In the genomic region with DNA sequence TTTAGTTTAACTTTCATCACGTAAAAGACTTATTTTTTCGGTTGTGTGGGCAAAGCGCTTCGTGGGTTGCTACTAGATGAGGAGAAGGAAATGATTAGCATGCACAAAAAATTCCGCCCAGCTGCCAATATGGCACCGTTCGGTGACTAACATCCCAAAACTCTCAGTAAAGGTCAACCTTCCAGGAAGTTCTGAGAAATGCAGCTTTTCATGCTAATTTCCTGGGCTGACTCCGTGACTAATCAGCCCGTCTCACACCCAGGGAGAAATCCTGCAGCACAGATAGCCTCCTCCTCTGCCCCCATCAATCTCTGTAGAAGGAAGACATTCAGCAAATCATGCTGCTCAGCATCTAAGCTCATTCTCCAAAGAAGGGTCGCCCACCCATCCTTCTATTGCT, we compare ENCODE assay signal across 12 cellular contexts. TPM values are rescaled to one million over a fixed set of nuclear protein-coding genes. Genes with fewer than 3 reads are reported as not detected.
A peak's percentile ranks its signal among the peaks of the same experiment; 100 is the strongest.
DNase-seq lines count a peak whose midpoint lies in the region; ATAC-seq, FAIRE-seq and TF ChIP-seq lines count a peak whose summit lies in the region.
"Had no signal": no experiment of that assay in that cellular context is flagged by ENCODE, and none has a peak within 500 bp of the region (broad histone marks: within the 10 kb centered on the region; RNA-seq: fewer than 3 reads in every experiment).

No MANE protein-coding gene starts in this region.

- H3K4me2 ChIP-seq in OCI-LY7 (ENCODE audit: low read length): no peak overlapping the region

- TF ChIP-seq CTCF in mucosa of descending colon (IDR thresholded peaks at IDR 0.05): no peak
- TF ChIP-seq CTCF in OCI-LY7 (conservative IDR thresholded peaks at IDR 0.05; ENCODE audit: low read length): no peak

- no peaks in the 10 kb centered on the region for H4K20me1 ChIP-seq in OCI-LY7 (ENCODE audit: insufficient read depth, low read length)

- H3K9me3 ChIP-seq in mucosa of descending colon (no peaks in the 10 kb centered on the region), OCI-LY7 (ENCODE audit: low read length) (no peaks in the 10 kb centered on the region)
- H3K9me3 ChIP-seq: upper lobe of right lung had no signal

- intact Hi-C loops in mucosa of descending colon (cut with DNase I, micrococcal nuclease) (no loop called here), OCI-LY7 (cut with micrococcal nuclease; ENCODE audit: unreplicated experiment) (no loop called here)

- no peaks in the 10 kb centered on the region for H3K9me2 ChIP-seq in OCI-LY7 (ENCODE audit: insufficient read depth, low read length)

- peaks cover 26% of the 10 kb centered on the region for H3K4me1 ChIP-seq in ACC112 (ENCODE audit: control insufficient read depth, insufficient read depth, low read length, unreplicated experiment)
- H3K4me1 ChIP-seq in mucosa of descending colon (ENCODE audit: low read depth): no peaks in the 10 kb centered on the region
- H3K4me1 ChIP-seq in OCI-LY7 (ENCODE audit: insufficient read depth, low read length, poor library complexity, severe bottlenecking): peaks cover 7% of the 10 kb centered on the region
- H3K4me1 ChIP-seq: upper lobe of right lung had no signal

- H3K79me2 ChIP-seq in ACC112 (ENCODE audit: control insufficient read depth, insufficient read depth, low read length, unreplicated experiment) (no peaks in the 10 kb centered on the region), OCI-LY7 (ENCODE audit: insufficient read depth, low read depth, low read length) (no peaks in the 10 kb centered on the region)

- H2AFZ ChIP-seq in ACC112 (ENCODE audit: low read length, unreplicated experiment) (peak overlapping the region; percentile 33), OCI-LY7 (ENCODE audit: low read length) (no peak overlapping the region)

- H3K4me3 ChIP-seq in ACC112 (ENCODE audit: low read depth, low read length) (peak overlapping the region; percentile 46; the same call in 1 of the 2 replicates), mucosa of descending colon (no peak overlapping the region), OCI-LY7 (ENCODE audit: low read depth, low read length, poor library complexity, severe bottlenecking) (no peak overlapping the region)
- H3K4me3 ChIP-seq: lung, upper lobe of right lung had no signal

- ATAC-seq in mucosa of descending colon: peak; percentile 47
- no peak for ATAC-seq in GM19455 (IDR thresholded peaks at IDR 0.05; ENCODE audit: unreplicated experiment)
- ATAC-seq: upper lobe of right lung had no signal

- DNase-seq in HTR-8/SVneo (ENCODE audit: insufficient read length, low spot score): peak; percentile 84
- peak; percentile 95 for DNase-seq in astrocyte of the hippocampus (ENCODE audit: low read depth, low spot score)
- DNase-seq in mucosa of descending colon: no peak
- DNase-seq in NCI-H1930 (lab: John Stamatoyannopoulos, UW): no peak
- no peak for DNase-seq in OCI-LY7 (ENCODE audit: low spot score)
- DNase-seq in NCI-H526 treated with DMSO at 0.1 percent for 48 hours (lab: John Stamatoyannopoulos, UW): no peak
- DNase-seq: GOT3 had no signal

- BruUV-seq in OCI-LY7 (replicated peaks; lab: Mats Ljungman, UMichigan): no TSS peak

- no peak for FAIRE-seq in HTR-8/SVneo (lab: Jason Lieb, UNC)

- H3K36me3 ChIP-seq in ACC112 (ENCODE audit: insufficient read depth, low read length) (0 out of 2 replicates have a peak, but pooled peaks cover 4% of the 10 kb centered on the region), mucosa of descending colon (ENCODE audit: low read depth) (no peaks in the 10 kb centered on the region), OCI-LY7 (ENCODE audit: insufficient read depth, low read length) (no peaks in the 10 kb centered on the region)

- POLR2A ChIA-PET in OCI-LY7 (lab: Charles Lee): no interaction called here

- peak overlapping the region; percentile 88 for H3K27ac ChIP-seq in ACC112 (ENCODE audit: low read depth, low read length)
- H3K27ac ChIP-seq in OCI-LY7 (ENCODE audit: low read depth, low read length, poor library complexity, severe bottlenecking): no peak overlapping the region
- H3K27ac ChIP-seq: upper lobe of right lung had no signal

- H3K27me3 ChIP-seq in ACC112 (ENCODE audit: insufficient read depth, low read length): no peaks in the 10 kb centered on the region
- H3K27me3 ChIP-seq: upper lobe of right lung had no signal

- CTCF ChIA-PET in OCI-LY7 (lab: Charles Lee; ENCODE audit: unreplicated experiment): no interaction called here

RNA-seq across cellular contexts. Expression of gene TMCO4, which starts 34.1 kb away (rescaled TPM):
- total RNA-seq in mucosa of descending colon (10 to 100 TPM; 27.9 to 42.8 (median 31.9) TPM), OCI-LY7 (2022) (7.8 and 8.1 TPM in 2 replicates)
- total RNA-seq in OCI-LY7 (2014; rRNA removed; shearing (Covaris generic)): 0.31 and 1.2 TPM in 2 replicates

RNA-seq across cellular contexts. Expression of gene RNF186, which starts 49.5 kb away (rescaled TPM):
- total RNA-seq in mucosa of descending colon (10 to 100 TPM; 15.1 to 42.6 (median 41.0) TPM), OCI-LY7 (2022) (not detected in 2 replicates)
- total RNA-seq in OCI-LY7 (2014; rRNA removed; shearing (Covaris generic)): not detected in 2 replicates
- total RNA-seq: G401, lung, upper lobe of right lung had no signal

Comparison
In these comparisons a context has a peak if more than half of its experiments do, and no peak if none do; other contexts are left out.
1. DNase-seq: peak in HTR-8/SVneo (single experiment) and astrocyte of the hippocampus (single experiment); none in mucosa of descending colon (0 of 3), NCI-H1930 (0 of 2), OCI-LY7 (single experiment) and NCI-H526 treated with DMSO at 0.1 percent for 48 hours (single experiment).
2. RNA of gene RNF186, which starts 49.5 kb away (total RNA-seq): 15.1 to 42.6 TPM in mucosa of descending colon; not detected in OCI-LY7; every median in the first group is over 10 times any median in the second.